Comparison of ENCODE assay signal across 1 cellular context in genomic region chr13:30362005-30362788, GRCh38.
TF ChIP-seq lines count a peak whose summit lies in the region.

No MANE protein-coding gene starts in this region.

TF ChIP-seq in endothelial cell of umbilical vein, 7 proteins besides CTCF, POLR2A, EP300 and RAD21 (continued from another document):
- TF ChIP-seq MAX (IDR thresholded peaks at IDR 0.05; ENCODE audit: insufficient read depth, insufficient read length) (no peak), POLR2AphosphoS5 (IDR thresholded peaks at IDR 0.05; ENCODE audit: insufficient read depth, low read depth, low read length) (no peak), MYC (IDR thresholded peaks at IDR 0.05; ENCODE audit: low read depth, low read length) (no peak)
